Comparison of ENCODE assay signal across 8 cellular contexts in genomic region chr9:115015018-115015635, GRCh38.
DNase-seq lines count a peak whose midpoint lies in the region; ATAC-seq, FAIRE-seq and TF ChIP-seq lines count a peak whose summit lies in the region.

No MANE protein-coding gene starts in this region.

- no peaks in the 10 kb centered on the region for H3K9me3 ChIP-seq in H1 (ENCODE audit: insufficient read depth in 2 of 2, low read depth in 1 of 2, low read length in 1 of 2)
- no peaks in the 10 kb centered on the region for H3K9me3 ChIP-seq in neural cell (ENCODE audit: low read length)

- no peaks in the 10 kb centered on the region for H3K9me2 ChIP-seq in neural cell (ENCODE audit: insufficient read depth, low read length)

- no peak overlapping the region for H2BK20ac ChIP-seq in H1 (ENCODE audit: low read length)

- no peak overlapping the region for H2BK5ac ChIP-seq in H1 (ENCODE audit: low read depth, low read length)

- H3K56ac ChIP-seq in H1 (replicated peaks; ENCODE audit: insufficient read length, low read depth, low read length) = no peak overlapping the region

- H3K4me1 ChIP-seq in H1 (replicated peaks in 1 of 4; ENCODE audit: control insufficient read depth in 3 of 4, insufficient read depth in 4 of 4, low read length in 3 of 4) = no peaks in the 10 kb centered on the region

- POLR2A ChIA-PET in H1 (lab: Charles Lee; ENCODE audit: partially characterized antibody) = interaction anchor here (1.1 kb wide), 1 partner anchor 339 kb away, joined by 3 read pairs; no protein-coding TSS in a partner anchor

- no peak overlapping the region for H2AFZ ChIP-seq in H1 (ENCODE audit: low read length)
- no peak overlapping the region for H2AFZ ChIP-seq in neural cell (ENCODE audit: low read depth, low read length)

- peak; percentile 20 to 29 for DNase-seq in NCI-H2081 (lab: John Stamatoyannopoulos, UW)
- DNase-seq in NCI-H2081 treated with DMSO at 0.1 percent for 48 hours (lab: John Stamatoyannopoulos, UW) = no peak
- peak; percentile 50 for DNase-seq in NCI-H226
- peak; percentile 43 to 71 for DNase-seq in H1 (ENCODE audit: low read depth in 1 of 2, low spot score in 2 of 2)
- no peak for DNase-seq in ureter (ENCODE audit: low spot score)

- H3K9ac ChIP-seq in H1 (replicated peaks in 1 of 4; ENCODE audit: extremely low read depth in 1 of 4, low read depth in 3 of 4, low read length in 3 of 4) (no peak overlapping the region), neural cell (ENCODE audit: low read length) (no peak overlapping the region)

- 0 out of 2 replicates have a peak overlapping the region, but pooled peaks have one; percentile 44 for H2BK12ac ChIP-seq in H1 (ENCODE audit: low read depth, low read length)

- FAIRE-seq in H1 (lab: Jason Lieb, UNC) = no peak

- peak; percentile 66 to 74 for TF ChIP-seq RAD21 in H1 (IDR thresholded peaks at IDR 0.05 in 1 of 2, conservative IDR thresholded peaks at IDR 0.05 in 1 of 2; ENCODE audit: low read depth in 2 of 2, low read length in 2 of 2)
- peak; percentile 47 for TF ChIP-seq RAD21 in neural cell (conservative IDR thresholded peaks at IDR 0.05)

- H3K79me2 ChIP-seq in H1 (ENCODE audit: control insufficient read depth in 1 of 2, insufficient read depth in 2 of 2, low read length in 2 of 2) = no peaks in the 10 kb centered on the region
- H3K79me2 ChIP-seq in neural cell (replicated peaks; ENCODE audit: insufficient read depth, low read length) = no peaks in the 10 kb centered on the region

- no peaks in the 10 kb centered on the region for H4K20me1 ChIP-seq in H1 (replicated peaks in 1 of 2; ENCODE audit: control insufficient read depth in 1 of 2, insufficient read depth in 2 of 2, low read length in 2 of 2)
- no peaks in the 10 kb centered on the region for H4K20me1 ChIP-seq in neural cell (ENCODE audit: insufficient read depth)

- no peak overlapping the region for H4K5ac ChIP-seq in H1 (ENCODE audit: insufficient read length, low read depth, low read length)

- H3K79me1 ChIP-seq in H1 (ENCODE audit: low read depth, low read length) = no peaks in the 10 kb centered on the region

- no peak overlapping the region for H3K14ac ChIP-seq in H1 (ENCODE audit: insufficient read length)

- H3K23me2 ChIP-seq in H1 (ENCODE audit: low read depth, low read length) = no peaks in the 10 kb centered on the region

- 80% methylated on average over 4 of the region's 4 CpGs; no CpG with 5 or more reads in 1 of the 2 experiments for WGBS in H1 (ENCODE audit: extremely low coverage in 1 of 2, insufficient coverage in 1 of 2, insufficient read length in 1 of 2, insufficient replicate concordance in 2 of 2, low coverage in 1 of 2, low lambda C conversion rate in 2 of 2, missing lambda C conversion rate in 1 of 2), 2 experiments

- TF ChIP-seq CTCF in H1 (IDR thresholded peaks at IDR 0.05; ENCODE audit: control extremely low read depth in 1 of 3, insufficient read depth in 1 of 3, low read depth in 1 of 3, low read length in 3 of 3) = peak; percentile 77 to 87 (median 84)
- TF ChIP-seq CTCF in neural cell (IDR thresholded peaks at IDR 0.05; ENCODE audit: poor library complexity, severe bottlenecking) = peak; percentile 53

- H3K4ac ChIP-seq in H1 (replicated peaks; ENCODE audit: insufficient read length, low read depth, low read length) = no peak overlapping the region

- no peak overlapping the region for H2BK120ac ChIP-seq in H1 (replicated peaks; ENCODE audit: low read depth, low read length)

- H3K4me3 ChIP-seq in H1 (ENCODE audit: extremely low read depth in 1 of 4, insufficient read depth in 2 of 4, low read depth in 3 of 4, low read length in 4 of 4) = no peak overlapping the region
- H3K4me3 ChIP-seq in neural cell (ENCODE audit: low read length) = no peak overlapping the region

- H3K4me2 ChIP-seq in H1 (ENCODE audit: insufficient read depth in 1 of 2, low read depth in 2 of 2, low read length in 2 of 2) = no peak overlapping the region
- no peak overlapping the region for H3K4me2 ChIP-seq in neural cell (ENCODE audit: low read length)

- CTCF ChIA-PET in H1 (lab: Charles Lee; ENCODE audit: partially characterized antibody) = interaction anchor here (0.7 to 15.3 kb wide), 70 partner anchors 8 to 609 kb away, joined by 3 to 234 read pairs (median 4); partner anchors contain the start of genes TEX48, TNFSF15 and TNFSF8

- H4K91ac ChIP-seq in H1 (replicated peaks; ENCODE audit: insufficient read length, low read length) = no peak overlapping the region

- no peak for TF ChIP-seq EP300 in H1 (IDR thresholded peaks at IDR 0.05; ENCODE audit: borderline replicate concordance in 1 of 2, low read depth in 2 of 2, low read length in 2 of 2)
- TF ChIP-seq EP300 in neural cell (conservative IDR thresholded peaks at IDR 0.05; ENCODE audit: poor library complexity, severe bottlenecking) = no peak

- no peak overlapping the region for H3K18ac ChIP-seq in H1 (ENCODE audit: extremely low read depth, low read length)

- no peak overlapping the region for H2AK5ac ChIP-seq in H1 (ENCODE audit: low read depth, low read length)

- H3K36me3 ChIP-seq in H1 (ENCODE audit: control insufficient read depth in 2 of 4, insufficient read depth in 4 of 4, low read length in 3 of 4) = no peaks in the 10 kb centered on the region
- no peaks in the 10 kb centered on the region for H3K36me3 ChIP-seq in neural cell (ENCODE audit: insufficient read depth, low read length)

- no peak overlapping the region for H2BK15ac ChIP-seq in H1 (ENCODE audit: low read length)

- no peaks in the 10 kb centered on the region; a peak in 1 of 7 replicates for H3K27me3 ChIP-seq in H1 (replicated peaks in 1 of 4; ENCODE audit: control insufficient read depth in 3 of 4, extremely low read depth in 1 of 4, insufficient read depth in 3 of 4, low read length in 3 of 4)
- no peaks in the 10 kb centered on the region for H3K27me3 ChIP-seq in neural cell (ENCODE audit: insufficient read depth, low read depth, low read length)

- no peaks in the 10 kb centered on the region for H3F3A ChIP-seq in neural cell (ENCODE audit: insufficient read depth, low read length, poor library complexity, severe bottlenecking)

- no peak for TF ChIP-seq POLR2A in H1 (IDR thresholded peaks at IDR 0.05; ENCODE audit: control extremely low read depth in 1 of 2, low read depth in 2 of 2, low read length in 2 of 2)

- no peak for ATAC-seq in HG02852 (IDR thresholded peaks at IDR 0.05; ENCODE audit: unreplicated experiment)
- no peak for ATAC-seq in GM19023 (IDR thresholded peaks at IDR 0.05; ENCODE audit: unreplicated experiment)

- H3K23ac ChIP-seq in H1 (ENCODE audit: insufficient read length) = no peak overlapping the region

- no peak overlapping the region for H4K8ac ChIP-seq in H1 (ENCODE audit: extremely low read depth, insufficient read depth, low read length)

- H3K27ac ChIP-seq in H1 (ENCODE audit: low read depth, low read length) = no peak overlapping the region
- no peak overlapping the region for H3K27ac ChIP-seq in neural cell (ENCODE audit: low read length)

TF ChIP-seq in H1, 55 proteins besides CTCF, POLR2A, EP300 and RAD21:
- TF ChIP-seq GTF2F1 (IDR thresholded peaks at IDR 0.05; ENCODE audit: borderline replicate concordance, low read depth, low read length) (no peak), USF2 (IDR thresholded peaks at IDR 0.05; ENCODE audit: low read length) (no peak), MAX (IDR thresholded peaks at IDR 0.05) (0 out of 2 replicates have a peak, but pooled peaks have one; percentile 41), NANOG (IDR thresholded peaks at IDR 0.05; ENCODE audit: insufficient read depth, low read depth, low read length, poor library complexity, severe bottlenecking) (no peak), TEAD4 (IDR thresholded peaks at IDR 0.05; ENCODE audit: low read depth, low read length) (no peak), YY1 (IDR thresholded peaks at IDR 0.05; ENCODE audit: low read depth, low read length) (no peak), SP2 (IDR thresholded peaks at IDR 0.05; ENCODE audit: low read length) (no peak)

TF ChIP-seq in neural cell, 6 proteins besides CTCF, POLR2A, EP300 and RAD21:
- TF ChIP-seq POLR2AphosphoS5 (IDR thresholded peaks at IDR 0.05) (no peak), MXI1 (conservative IDR thresholded peaks at IDR 0.05; ENCODE audit: poor library complexity, severe bottlenecking) (no peak), TAF1 (IDR thresholded peaks at IDR 0.05; ENCODE audit: low read depth) (no peak), SMC3 (conservative IDR thresholded peaks at IDR 0.05; ENCODE audit: poor library complexity) (peak; percentile 53)
TF ChIP-seq in neural cell: peak in this region for 1.

Comparison
In these comparisons a context has a peak if more than half of its experiments do, and no peak if none do; other contexts are left out.
1. DNase-seq: peak in NCI-H2081 (2 of 2), NCI-H226 (single experiment) and H1 (2 of 2); none in NCI-H2081 treated with DMSO at 0.1 percent for 48 hours (single experiment) and ureter (single experiment).